In genomic region chr18:5787936-5788335, GRCh38 we compare ENCODE assay signal across 15 cellular contexts.
"Had no signal": no experiment of that assay in that cellular context is flagged by ENCODE, and none has a peak within 500 bp of the region (broad histone marks: within the 10 kb centered on the region; RNA-seq: fewer than 3 reads in every experiment).

No MANE protein-coding gene starts in this region.

- H3K36me3 Mint-ChIP-seq: naive B cell had no signal

- ATAC-seq: activated CD4-positive, alpha-beta T cell treated with anti-CD3 and anti-CD28 coated beads for 36 hours; heart left ventricle; left cardiac atrium had no signal

- DNase-seq: activated CD4-positive, alpha-beta memory T cell treated with anti-CD3 and anti-CD28 coated beads, Interleukin-2, amount 10 ng/mL, durations not matched to agents 7 days and 5 days; activated CD4-positive, alpha-beta T cell treated with anti-CD3 and anti-CD28 coated beads for 36 hours; activated effector memory CD4-positive, alpha-beta T cell treated with Interleukin-2 at 50 U/mL for 16 hours; activated naive CD4-positive, alpha-beta T cell treated with anti-CD3 and anti-CD28 coated beads, Interleukin-2, amount 50 U/mL, for 16 hours; activated T-cell treated with anti-CD3 and anti-CD28 coated beads, Interleukin-2, amount 50 U/mL, for 24 hours; effector memory CD4-positive, alpha-beta T cell; heart left ventricle; left cardiac atrium; naive B cell; ovary; stimulated activated CD4-positive, alpha-beta T cell treated with anti-CD3 and anti-CD28 coated beads, Interleukin-12 subunit alpha, Interleukin-12 subunit beta, amount 100 ng/mL, for 4 hours; stimulated activated CD4-positive, alpha-beta T cell treated with anti-CD3 and anti-CD28 coated beads, Interleukin-2, amount 100 ng/mL, for 24 hours had no signal

- H3K27me3 ChIP-seq: heart left ventricle, ovary had no signal

- H3K27ac ChIP-seq: epithelial cell of prostate, heart left ventricle, ovary, thoracic aorta had no signal

- H3K4me1 Mint-ChIP-seq: activated CD4-positive, alpha-beta memory T cell treated with anti-CD3 and anti-CD28 coated beads, Interleukin-2, amount 10 ng/mL, durations not matched to agents 7 days and 5 days; activated CD4-positive, alpha-beta T cell treated with anti-CD3 and anti-CD28 coated beads for 36 hours; naive B cell had no signal

- H3K27me3 Mint-ChIP-seq: activated CD4-positive, alpha-beta memory T cell treated with anti-CD3 and anti-CD28 coated beads, Interleukin-2, amount 10 ng/mL, durations not matched to agents 7 days and 5 days; activated T-cell treated with anti-CD3 and anti-CD28 coated beads, Interleukin-2, amount 50 U/mL, for 24 hours; dendritic cell treated with granulocyte-macrophage colony-stimulating factor and Interleukin-4, amounts not matched to agents 40 ng/mL and 50 ng/mL, for 4 days had no signal

- H3K4me3 ChIP-seq: heart left ventricle, ovary, thoracic aorta had no signal

- H3K27ac Mint-ChIP-seq: activated CD4-positive, alpha-beta memory T cell treated with anti-CD3 and anti-CD28 coated beads, Interleukin-2, amount 10 ng/mL, durations not matched to agents 7 days and 5 days; activated CD4-positive, alpha-beta T cell treated with anti-CD3 and anti-CD28 coated beads for 36 hours; activated T-cell treated with anti-CD3 and anti-CD28 coated beads, Interleukin-2, amount 50 U/mL, for 24 hours; dendritic cell treated with granulocyte-macrophage colony-stimulating factor and Interleukin-4, amounts not matched to agents 40 ng/mL and 50 ng/mL, for 4 days; naive B cell had no signal

- H3K4me1 ChIP-seq: heart left ventricle had no signal

- H3K9me3 ChIP-seq: ovary, thoracic aorta had no signal

- H3K36me3 ChIP-seq: heart left ventricle, ovary, thoracic aorta had no signal

- H3K4me3 Mint-ChIP-seq: activated CD4-positive, alpha-beta memory T cell treated with anti-CD3 and anti-CD28 coated beads, Interleukin-2, amount 10 ng/mL, durations not matched to agents 7 days and 5 days; activated CD4-positive, alpha-beta T cell treated with anti-CD3 and anti-CD28 coated beads for 36 hours; activated T-cell treated with anti-CD3 and anti-CD28 coated beads, Interleukin-2, amount 50 U/mL, for 24 hours; dendritic cell treated with granulocyte-macrophage colony-stimulating factor and Interleukin-4, amounts not matched to agents 40 ng/mL and 50 ng/mL, for 4 days; naive B cell had no signal
